Comparison of ENCODE assay signal across 8 cellular contexts in the genomic region with DNA sequence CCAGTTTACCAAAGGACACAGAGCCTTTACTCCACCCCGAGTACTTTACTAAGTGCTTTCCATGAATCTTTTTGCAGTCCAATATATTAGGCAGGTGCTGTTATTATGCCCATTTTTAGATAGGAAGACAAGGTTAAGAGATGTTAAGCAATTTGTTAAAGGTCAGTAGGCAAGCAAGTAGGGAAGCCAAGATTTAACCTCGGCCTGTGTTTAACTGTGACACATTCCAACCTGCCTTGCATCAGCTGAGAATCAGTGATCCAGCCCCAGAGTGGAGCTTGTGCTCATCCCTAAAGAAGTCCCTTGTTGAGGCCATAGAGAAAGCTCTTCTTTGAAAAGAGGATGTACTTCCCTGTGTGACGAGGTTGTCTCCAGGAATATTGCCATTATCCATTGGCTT.
"Had no signal": no experiment of that assay in that cellular context is flagged by ENCODE, and none has a peak within 500 bp of the region (broad histone marks: within the 10 kb centered on the region; RNA-seq: fewer than 3 reads in every experiment).

No MANE protein-coding gene starts in this region.

- ATAC-seq: HCT116 had no signal

- H3K27me3 Mint-ChIP-seq: IgD-negative memory B cell had no signal

- H3K9me3 Mint-ChIP-seq: HFFc6, IgD-negative memory B cell had no signal

- H3K4me1 Mint-ChIP-seq: IgD-negative memory B cell had no signal

- H3K27ac Mint-ChIP-seq: HFFc6, IgD-negative memory B cell had no signal

- H3K36me3 ChIP-seq: HAP-1 had no signal

- DNase-seq: GOT3, H7, HFFc6, KG1 had no signal

- H3K4me3 Mint-ChIP-seq: HFFc6, IgD-negative memory B cell had no signal

- FAIRE-seq: HTR-8/SVneo had no signal

- H3K4me3 ChIP-seq: HAP-1 had no signal

- H3K4me1 ChIP-seq: HAP-1 had no signal

- H3K9me3 ChIP-seq: HAP-1 had no signal
